In the genomic region with DNA sequence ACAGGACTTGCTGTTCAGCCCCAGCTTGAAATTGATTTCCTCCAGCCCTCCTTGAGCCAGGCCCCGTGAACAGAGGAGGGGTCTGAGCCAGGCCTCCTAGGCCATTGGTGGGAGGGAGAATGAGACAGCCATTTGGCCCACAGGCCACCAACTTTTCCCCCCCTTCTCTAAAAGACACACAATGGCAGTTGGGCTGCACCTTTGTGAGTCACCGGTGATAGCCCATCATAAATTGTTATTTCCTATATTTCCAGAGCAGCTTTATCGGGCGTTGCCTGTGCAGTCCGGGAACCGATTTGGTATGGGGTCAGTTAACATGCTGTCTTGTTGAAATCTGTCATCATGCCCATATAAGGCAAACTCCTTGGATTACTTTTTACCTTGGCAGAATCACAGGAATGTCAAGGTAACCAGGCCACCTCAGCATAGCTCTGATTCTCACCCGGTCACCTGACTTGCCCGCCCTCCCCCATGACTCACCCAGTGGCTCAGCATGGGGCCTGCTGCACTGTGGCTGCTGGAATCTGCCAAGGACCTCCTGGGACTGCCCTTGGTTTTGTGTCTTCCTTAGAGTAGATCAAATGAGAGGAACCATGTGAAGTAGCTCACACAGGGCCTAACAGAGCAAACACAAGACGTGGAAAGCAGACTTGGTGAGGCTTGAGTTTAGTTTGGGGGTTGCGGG, we compare ENCODE assay signal across 8 cellular contexts. TPM values are rescaled to one million over a fixed set of nuclear protein-coding genes. Genes with fewer than 3 reads are reported as not detected.
DNase-seq lines count a peak whose midpoint lies in the region; ATAC-seq and TF ChIP-seq lines count a peak whose summit lies in the region.

No MANE protein-coding gene starts in this region.

- no peaks in the 10 kb centered on the region for H3K27me3 ChIP-seq in HUES64 (ENCODE audit: insufficient read depth, low read length)

- H3K36me3 ChIP-seq in HUES64 (ENCODE audit: insufficient read depth, low read length): peaks cover 17% of the 10 kb centered on the region

- POLR2A ChIA-PET in MCF 10A (lab: Yijun Ruan, JAX): interaction anchor here (0.6 to 15.0 kb wide), 13 partner anchors 8 to 295 kb away, joined by 3 to 521 read pairs (median 6); partner anchors contain the start of genes ACTN4, ECH1, HNRNPL and SPRED3

- H3K4me1 Mint-ChIP-seq in T-helper 2 cell treated with Interferon-gamma antibody and Interleukin-4, amounts not matched to agents 5 μg/mL and 100 μg/mL, for 36 hours (ENCODE audit: low read depth): peaks cover 83% of the 10 kb centered on the region
- H3K4me1 Mint-ChIP-seq in MCF 10A (ENCODE audit: insufficient read depth, unreplicated experiment): peaks cover 68% of the 10 kb centered on the region
- peaks cover 95 to 96% of the 10 kb centered on the region in 2 donors for H3K4me1 Mint-ChIP-seq in immature natural killer cell

- H3K4me3 Mint-ChIP-seq in T-helper 2 cell treated with Interferon-gamma antibody and Interleukin-4, amounts not matched to agents 5 μg/mL and 100 μg/mL, for 36 hours: peak overlapping the region; percentile 55
- peak overlapping the region; percentile 48 for H3K4me3 Mint-ChIP-seq in MCF 10A (ENCODE audit: unreplicated experiment)
- H3K4me3 Mint-ChIP-seq in immature natural killer cell: peak overlapping the region; percentile 58 to 73 (median 70)

- no peaks in the 10 kb centered on the region for H3K9me3 ChIP-seq in HUES64 (ENCODE audit: insufficient read depth, low read depth, low read length)

- H3K36me3 Mint-ChIP-seq in T-helper 2 cell treated with Interferon-gamma antibody and Interleukin-4, amounts not matched to agents 5 μg/mL and 100 μg/mL, for 36 hours (ENCODE audit: low read depth): peaks cover 37% of the 10 kb centered on the region
- H3K36me3 Mint-ChIP-seq in MCF 10A (ENCODE audit: insufficient read depth, unreplicated experiment) (peaks cover 50% of the 10 kb centered on the region), immature natural killer cell (peaks cover 0 to 14% (median 5%) of the 10 kb centered on the region in 3 donors)

- H3K4me1 ChIP-seq in HUES64 (ENCODE audit: insufficient read depth, low read length): peaks cover 50% of the 10 kb centered on the region

- WGBS in HUES64: 45% methylated on average over 9 of the region's 10 CpGs

- DNase-seq in CD1c-positive myeloid dendritic cell (ENCODE audit: extremely low spot score) (peak; percentile 68), MCF 10A (ENCODE audit: unreplicated experiment) (peak; percentile 99), immature natural killer cell (peak in 2 of 3 donors; percentile 52 to 56), NCI-H526 (lab: John Stamatoyannopoulos, UW) (no peak)
- DNase-seq in T-helper 2 cell treated with Interferon-gamma antibody and Interleukin-4, amounts not matched to agents 5 μg/mL and 100 μg/mL, for 36 hours (ENCODE audit: low spot score): peak; percentile 53
- peak; percentile 30 for DNase-seq in stimulated activated CD4-positive, alpha-beta T cell treated with anti-CD3 and anti-CD28 coated beads, Interleukin-12 subunit alpha, Interleukin-12 subunit beta, amount 100 ng/mL, for 4 hours

- CTCF ChIA-PET in MCF 10A (lab: Yijun Ruan, JAX): interaction anchor here (0.6 to 1.6 kb wide), 6 partner anchors 23 to 199 kb away, joined by 3 to 9 read pairs (median 4); partner anchors contain the start of gene ACTN4

- intact Hi-C loops in MCF 10A (cut with micrococcal nuclease): loop anchor here (1.0 to 2.0 kb wide), 2 partner anchors 25 to 33 kb away; no protein-coding TSS in a partner anchor

- H3K4me3 ChIP-seq in HUES64 (ENCODE audit: low read length): peak overlapping the region; percentile 29

- H3K9me3 Mint-ChIP-seq in T-helper 2 cell treated with Interferon-gamma antibody and Interleukin-4, amounts not matched to agents 5 μg/mL and 100 μg/mL, for 36 hours: peaks cover 5% of the 10 kb centered on the region
- H3K9me3 Mint-ChIP-seq in MCF 10A (ENCODE audit: unreplicated experiment): no peaks in the 10 kb centered on the region
- no peaks in the 10 kb centered on the region for H3K9me3 Mint-ChIP-seq in immature natural killer cell

- no peak for ATAC-seq in GM18517 (IDR thresholded peaks at IDR 0.05; ENCODE audit: unreplicated experiment)

- TSS peak; percentile 82 for BruUV-seq in MCF 10A (replicated peaks; lab: Mats Ljungman, UMichigan)

- peak overlapping the region; percentile 83 for H3K27ac Mint-ChIP-seq in T-helper 2 cell treated with Interferon-gamma antibody and Interleukin-4, amounts not matched to agents 5 μg/mL and 100 μg/mL, for 36 hours
- peak overlapping the region; percentile 98 for H3K27ac Mint-ChIP-seq in MCF 10A (ENCODE audit: low read depth, unreplicated experiment)
- H3K27ac Mint-ChIP-seq in immature natural killer cell: peak overlapping the region; percentile 99 to 100 (median 100)

- TF ChIP-seq CTCF in MCF 10A (IDR thresholded peaks at IDR 0.05; ENCODE audit: unreplicated experiment): no peak

- H3K9ac ChIP-seq in HUES64 (ENCODE audit: low read depth, low read length): peak overlapping the region; percentile 90

- H3K27me3 Mint-ChIP-seq in T-helper 2 cell treated with Interferon-gamma antibody and Interleukin-4, amounts not matched to agents 5 μg/mL and 100 μg/mL, for 36 hours (ENCODE audit: low read depth): no peaks in the 10 kb centered on the region
- H3K27me3 Mint-ChIP-seq in MCF 10A (ENCODE audit: insufficient read depth, unreplicated experiment): no peaks in the 10 kb centered on the region
- H3K27me3 Mint-ChIP-seq in immature natural killer cell (ENCODE audit: low read depth in 3 of 3): peaks cover 10 to 24% (median 21%) of the 10 kb centered on the region in 3 donors

- peak overlapping the region; percentile 99 for H3K27ac ChIP-seq in HUES64 (ENCODE audit: low read depth, low read length)

RNA-seq across cellular contexts. Expression of gene ACTN4, which starts 36.1 kb away (rescaled TPM):
- 227 TPM for polyA plus RNA-seq in HUES64 (2013, experiment 1 of 2)
- polyA plus RNA-seq in HUES64 (2013, experiment 2 of 2): 242 TPM
- 300 and 320 TPM in 2 replicates for total RNA-seq in MCF 10A (2022)
- 10 to 100 TPM in 2 of 3 donors, 1 to 10 TPM in 1; 8.5 to 68.3 (median 17.4) TPM for polyA plus RNA-seq in immature natural killer cell

Comparison
In these comparisons a context has a peak if more than half of its experiments do, and no peak if none do; other contexts are left out.
1. DNase-seq: peak in CD1c-positive myeloid dendritic cell (single experiment), T-helper 2 cell treated with Interferon-gamma antibody and Interleukin-4, amounts not matched to agents 5 μg/mL and 100 μg/mL, for 36 hours (single experiment), MCF 10A (single experiment), immature natural killer cell (2 of 3) and stimulated activated CD4-positive, alpha-beta T cell treated with anti-CD3 and anti-CD28 coated beads, Interleukin-12 subunit alpha, Interleukin-12 subunit beta, amount 100 ng/mL, for 4 hours (single experiment); none in NCI-H526 (0 of 2).
2. Peak in every context shown above with its lines, with median percentiles within 50 percentile points of each other: H3K27ac Mint-ChIP-seq and H3K4me3 Mint-ChIP-seq.